12 cellular contexts compared by ENCODE assay signal in genomic region chr7:96949766-96950165, GRCh38. TPM values are rescaled to one million over a fixed set of nuclear protein-coding genes. Genes with fewer than 3 reads are reported as not detected.
DNase-seq lines count a peak whose midpoint lies in the region; ATAC-seq and FAIRE-seq lines count a peak whose summit lies in the region.
"Had no signal": no experiment of that assay in that cellular context is flagged by ENCODE, and none has a peak within 500 bp of the region (broad histone marks: within the 10 kb centered on the region; RNA-seq: fewer than 3 reads in every experiment).

No MANE protein-coding gene starts in this region.

- H3K4me3 ChIP-seq in skeletal muscle satellite cell (ENCODE audit: low read length), result no peak overlapping the region

- H3K36me3 ChIP-seq in skeletal muscle satellite cell (ENCODE audit: insufficient read depth, low read length), result no peaks in the 10 kb centered on the region

- H3K9me3 ChIP-seq in skeletal muscle satellite cell (replicated peaks; ENCODE audit: low read length), result no peaks in the 10 kb centered on the region

- H3K4me2 ChIP-seq in skeletal muscle satellite cell (ENCODE audit: low read length), result peak overlapping the region; percentile 29

- H3K9ac ChIP-seq in skeletal muscle satellite cell (ENCODE audit: low read depth, low read length), result no peak overlapping the region

- peaks cover 21% of the 10 kb centered on the region for H3K4me1 ChIP-seq in skeletal muscle satellite cell (ENCODE audit: control insufficient read depth, insufficient read depth, low read length)

- H3K27me3 ChIP-seq in skeletal muscle satellite cell (ENCODE audit: control insufficient read depth, insufficient read depth, low read length), result no peaks in the 10 kb centered on the region

- DNase-seq in GOT3 (lab: John Stamatoyannopoulos, UW) (peak; percentile 13), RCC 7860 (ENCODE audit: low spot score) (peak; percentile 39), fibroblast of gingiva (ENCODE audit: low read depth) (peak; percentile 55), NCI-H1694 treated with DMSO at 0.1 percent for 48 hours (lab: John Stamatoyannopoulos, UW) (no peak), KG1 (lab: John Stamatoyannopoulos, UW) (no peak), activated gamma-delta T cell treated with Interleukin-2 at 50 U/mL for 16 hours (no peak)
- DNase-seq: naive thymus-derived CD4-positive, alpha-beta T cell; NCI-H1105 treated with DMSO at 0.1 percent for 48 hours had no signal

- no peak for FAIRE-seq in RCC 7860 (lab: Jason Lieb, UNC)
- FAIRE-seq: endometrium, GM12892 had no signal

- no peak for ATAC-seq in HG02610 (IDR thresholded peaks at IDR 0.05; ENCODE audit: unreplicated experiment)
- ATAC-seq: naive thymus-derived CD4-positive, alpha-beta T cell had no signal

RNA-seq across cellular contexts. Expression of gene DLX6, which starts 55.6 kb away (rescaled TPM):
- not detected in 2 replicates for total RNA-seq in skeletal muscle satellite cell (2012; rRNA removed)
- total RNA-seq: naive thymus-derived CD4-positive, alpha-beta T cell had no signal

Comparison
In these comparisons a context has a peak if more than half of its experiments do, and no peak if none do; other contexts are left out.
1. DNase-seq: peak in GOT3 (single experiment), RCC 7860 (single experiment) and fibroblast of gingiva (single experiment); none in NCI-H1694 treated with DMSO at 0.1 percent for 48 hours (single experiment), KG1 (single experiment) and activated gamma-delta T cell treated with Interleukin-2 at 50 U/mL for 16 hours (single experiment).